9 cellular contexts compared by ENCODE assay signal in the genomic region with DNA sequence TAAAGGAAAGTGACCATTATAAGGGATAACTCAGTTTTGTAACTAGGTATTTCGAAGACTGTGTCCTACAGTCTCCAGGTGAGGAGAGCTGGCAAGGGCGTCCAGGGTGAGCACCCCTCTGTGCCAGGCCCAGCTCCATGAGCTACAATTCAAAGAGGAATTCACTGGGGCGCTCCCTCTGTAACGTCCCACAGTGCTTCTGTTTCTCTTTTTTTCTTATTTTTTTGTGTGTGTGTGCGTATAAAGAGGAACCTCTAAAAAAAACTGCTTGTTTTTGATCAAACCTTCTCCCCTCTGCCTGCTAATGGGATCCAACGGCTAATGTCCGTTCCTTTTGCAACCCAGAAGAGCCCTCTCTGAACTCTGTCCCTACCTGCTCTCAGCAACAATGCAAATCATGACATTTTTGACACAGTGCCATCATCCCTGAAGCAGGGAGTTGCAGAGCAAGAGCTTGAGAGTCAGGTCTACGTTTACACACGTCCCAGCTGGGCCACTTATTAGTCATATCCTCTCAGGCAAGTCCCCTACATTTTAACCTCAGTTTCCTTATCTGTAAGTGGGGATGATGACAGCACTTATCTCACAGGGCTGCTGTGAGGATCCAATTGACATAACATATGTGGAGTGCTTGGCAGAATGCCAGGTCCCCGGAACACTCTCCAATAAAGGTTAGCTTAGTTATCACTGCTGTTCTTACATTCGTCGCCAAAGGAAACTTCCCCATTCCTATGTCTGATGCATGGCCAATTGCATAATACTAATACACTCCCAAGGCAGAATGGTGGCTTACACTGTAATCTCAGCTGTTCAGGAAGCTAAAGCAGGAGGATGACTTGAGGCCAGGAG. TPM values are rescaled to one million over a fixed set of nuclear protein-coding genes. Genes with fewer than 3 reads are reported as not detected.
DNase-seq lines count a peak whose midpoint lies in the region; ATAC-seq, FAIRE-seq and TF ChIP-seq lines count a peak whose summit lies in the region.
"Had no signal": no experiment of that assay in that cellular context is flagged by ENCODE, and none has a peak within 500 bp of the region (broad histone marks: within the 10 kb centered on the region; RNA-seq: fewer than 3 reads in every experiment).

No MANE protein-coding gene starts in this region.

- H3K4me1 ChIP-seq in gastroesophageal sphincter: peaks cover 0 to 17% (median 5%) of the 10 kb centered on the region in 3 donors
- H3K4me1 ChIP-seq in small intestine (ENCODE audit: control insufficient read depth in 2 of 2, insufficient read depth in 1 of 2, low read depth in 1 of 2, low read length in 1 of 2): no peaks in the 10 kb centered on the region
- H3K4me1 ChIP-seq: parathyroid adenoma had no signal

- TF ChIP-seq CTCF in VCaP (conservative IDR thresholded peaks at IDR 0.05) (no peak), gastroesophageal sphincter (IDR thresholded peaks at IDR 0.05) (no peak)

- no peak for TF ChIP-seq EP300 in gastroesophageal sphincter (IDR thresholded peaks at IDR 0.05)

- FAIRE-seq in H54 (lab: Jason Lieb, UNC): peak; percentile 87
- no peak for FAIRE-seq in small intestine (lab: Jason Lieb, UNC)

- ATAC-seq in gastroesophageal sphincter: peak; percentile 61
- ATAC-seq in HG03135 (IDR thresholded peaks at IDR 0.05; ENCODE audit: unreplicated experiment): no peak

- peak; percentile 92 for DNase-seq in EH (ENCODE audit: low read depth)
- peak; percentile 50 for DNase-seq in H54 (ENCODE audit: insufficient read length, low spot score)
- DNase-seq in NCI-H2029 (lab: John Stamatoyannopoulos, UW): peak; percentile 94
- DNase-seq in small intestine: peak; percentile 97
- no peak for DNase-seq in NCI-H1930 (lab: John Stamatoyannopoulos, UW)

- H3K36me3 ChIP-seq in gastroesophageal sphincter: peaks cover 0 to 96% of the 10 kb centered on the region in 2 donors
- peaks cover 13 to 18% of the 10 kb centered on the region in 2 donors for H3K36me3 ChIP-seq in small intestine (ENCODE audit: control insufficient read depth in 2 of 2, insufficient read depth in 2 of 2, low read length in 2 of 2)

- H3K27ac ChIP-seq in VCaP (peak overlapping the region; percentile 39), gastroesophageal sphincter (peak overlapping the region in 1 of 4 donors; percentile 35), small intestine (ENCODE audit: low read depth in 1 of 2, low read length in 1 of 2) (peak overlapping the region; percentile 34 to 73)
- H3K27ac ChIP-seq: parathyroid adenoma had no signal

- H3K27me3 ChIP-seq in gastroesophageal sphincter: no peaks in the 10 kb centered on the region
- H3K27me3 ChIP-seq in small intestine (ENCODE audit: control insufficient read depth in 2 of 2, insufficient read depth in 2 of 2, low read length in 2 of 2): no peaks in the 10 kb centered on the region

- H3K4me3 ChIP-seq in gastroesophageal sphincter (no peak overlapping the region), small intestine (ENCODE audit: low read depth in 1 of 2, low read length in 2 of 2) (no peak overlapping the region)

- WGBS in gastroesophageal sphincter (ENCODE audit: low coverage in 1 of 2), 2 donors: 52 to 65% methylated on average over 6 to 12 of the region's 12 CpGs
- 34 to 51% (median 42%) methylated on average over 12 of the region's 12 CpGs for WGBS in small intestine, 3 donors

- H3K9me3 ChIP-seq in gastroesophageal sphincter (no peaks in the 10 kb centered on the region), small intestine (ENCODE audit: control insufficient read depth, low read depth) (no peaks in the 10 kb centered on the region)

- TF ChIP-seq POLR2A in H54 (IDR thresholded peaks at IDR 0.05; ENCODE audit: low read depth, low read length) (no peak), gastroesophageal sphincter (IDR thresholded peaks at IDR 0.05) (no peak)

RNA-seq across cellular contexts. Expression of gene ASCC2, which starts 16.9 kb away (rescaled TPM):
- 10 to 100 TPM; 19.6 to 35.8 (median 28.5) TPM for total RNA-seq in gastroesophageal sphincter
- 10 to 100 TPM; 38.3 to 80.1 (median 73.2) TPM for polyA plus RNA-seq in small intestine

RNA-seq across cellular contexts. Expression of gene UQCR10, which starts 54.0 kb away (rescaled TPM):
- 10 to 100 TPM; 54.3 to 78.6 (median 64.9) TPM for total RNA-seq in gastroesophageal sphincter
- 100 to 1,000 TPM; 257 to 564 (median 430) TPM for polyA plus RNA-seq in small intestine

RNA-seq across cellular contexts. Expression of gene ZMAT5, which starts 54.4 kb away (rescaled TPM):
- 10 to 100 TPM; 10.6 to 26.5 (median 17.1) TPM for total RNA-seq in gastroesophageal sphincter
- polyA plus RNA-seq in small intestine: 10 to 100 TPM; 17.1 to 36.5 (median 29.7) TPM

Comparison
In these comparisons a context has a peak if more than half of its experiments do, and no peak if none do; other contexts are left out.
1. DNase-seq: peak in EH (single experiment), H54 (single experiment), NCI-H2029 (single experiment) and small intestine (single experiment); none in NCI-H1930 (0 of 2).